Comparison of ENCODE assay signal across 13 cellular contexts in the genomic region with DNA sequence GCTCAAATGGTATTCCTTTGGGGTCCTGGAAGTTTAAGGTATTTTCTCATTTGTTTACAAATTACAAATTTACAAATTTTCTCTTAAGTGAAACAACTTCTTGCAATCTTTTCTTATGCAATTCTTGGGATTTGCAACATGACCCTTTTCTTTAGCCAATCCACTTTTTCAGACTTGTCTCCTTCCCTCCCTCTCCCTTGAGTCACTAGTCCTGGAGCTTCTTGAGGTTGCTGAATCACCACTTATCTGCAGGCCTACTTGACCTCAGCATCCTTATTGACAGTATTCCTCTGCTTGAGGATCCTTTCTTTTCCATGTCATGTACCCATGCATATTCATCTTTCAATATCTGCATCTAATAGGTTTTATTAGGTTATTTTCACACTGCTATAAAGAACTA.
A peak's percentile ranks its signal among the peaks of the same experiment; 100 is the strongest.
DNase-seq lines count a peak whose midpoint lies in the region; ATAC-seq, FAIRE-seq and TF ChIP-seq lines count a peak whose summit lies in the region.
"Had no signal": no experiment of that assay in that cellular context is flagged by ENCODE, and none has a peak within 500 bp of the region (broad histone marks: within the 10 kb centered on the region; RNA-seq: fewer than 3 reads in every experiment).

No MANE protein-coding gene starts in this region.

- in situ Hi-C loops in gastrocnemius medialis (cut with MboI; ENCODE audit: low sequenced_read_pairs in 4 of 4) = no loop called here

- DNase-seq in H4 (ENCODE audit: low spot score) (peak; percentile 86), RCC 7860 (ENCODE audit: low spot score) (peak; percentile 87), fibroblast of mammary gland (ENCODE audit: low read depth) (peak; percentile 97), gastrocnemius medialis (no peak), occipital lobe (lab: John Stamatoyannopoulos, UW) (no peak)
- DNase-seq in activated T-cell treated with anti-CD3 and anti-CD28 coated beads, Interleukin-2, amount 50 U/mL, for 48 hours = no peak
- DNase-seq: activated CD4-positive, alpha-beta T cell treated with anti-CD3 and anti-CD28 coated beads for 48 hours; NCI-H1417; PC-9; stimulated activated CD4-positive, alpha-beta T cell treated with anti-CD3 and anti-CD28 coated beads, Interleukin-15, amount 100 ng/mL, for 24 hours had no signal

- no peaks in the 10 kb centered on the region for H3K27me3 ChIP-seq in gastrocnemius medialis

- no peak for TF ChIP-seq POLR2A in gastrocnemius medialis (IDR thresholded peaks at IDR 0.05)

- intact Hi-C loops in gastrocnemius medialis (cut with DNase I; ENCODE audit: low total_unique reads) = no loop called here

- H3K4me1 ChIP-seq in gastrocnemius medialis = no peaks in the 10 kb centered on the region

- ATAC-seq in gastrocnemius medialis = peak; percentile 65 to 76
- no peak for ATAC-seq in HG03342 (IDR thresholded peaks at IDR 0.05; ENCODE audit: unreplicated experiment)
- ATAC-seq in HG02678 (IDR thresholded peaks at IDR 0.05; ENCODE audit: unreplicated experiment) = no peak
- ATAC-seq: HCT116 had no signal

- FAIRE-seq in RCC 7860 (lab: Jason Lieb, UNC) = peak; percentile 95

- no peaks in the 10 kb centered on the region for H3K9me3 ChIP-seq in gastrocnemius medialis

- H3K4me3 ChIP-seq in fibroblast of mammary gland (ENCODE audit: control insufficient read depth, low read depth, low read length) = no peak overlapping the region
- no peak overlapping the region for H3K4me3 ChIP-seq in gastrocnemius medialis
- H3K4me3 ChIP-seq: PC-9 had no signal

- peak overlapping the region in 2 of 4 donors; percentile 8 to 37 for H3K27ac ChIP-seq in gastrocnemius medialis
- H3K27ac ChIP-seq: PC-9 had no signal

- no peaks in the 10 kb centered on the region for H3K36me3 ChIP-seq in gastrocnemius medialis

- no peak for TF ChIP-seq CTCF in fibroblast of mammary gland (conservative IDR thresholded peaks at IDR 0.05; ENCODE audit: control insufficient read depth, insufficient read depth, low read depth, low read length)
- TF ChIP-seq CTCF in gastrocnemius medialis (IDR thresholded peaks at IDR 0.05 in 4 of 5, conservative IDR thresholded peaks at IDR 0.05 in 1 of 5) = no peak

Comparison
In these comparisons a context has a peak if more than half of its experiments do, and no peak if none do; other contexts are left out.
1. DNase-seq: peak in H4 (single experiment), RCC 7860 (single experiment) and fibroblast of mammary gland (single experiment); none in gastrocnemius medialis (0 of 2), activated T-cell treated with anti-CD3 and anti-CD28 coated beads, Interleukin-2, amount 50 U/mL, for 48 hours (0 of 2) and occipital lobe (single experiment).
2. ATAC-seq: peak in gastrocnemius medialis (2 of 2); none in HG03342 (single experiment) and HG02678 (single experiment).